7 cellular contexts compared by ENCODE assay signal in the genomic region with DNA sequence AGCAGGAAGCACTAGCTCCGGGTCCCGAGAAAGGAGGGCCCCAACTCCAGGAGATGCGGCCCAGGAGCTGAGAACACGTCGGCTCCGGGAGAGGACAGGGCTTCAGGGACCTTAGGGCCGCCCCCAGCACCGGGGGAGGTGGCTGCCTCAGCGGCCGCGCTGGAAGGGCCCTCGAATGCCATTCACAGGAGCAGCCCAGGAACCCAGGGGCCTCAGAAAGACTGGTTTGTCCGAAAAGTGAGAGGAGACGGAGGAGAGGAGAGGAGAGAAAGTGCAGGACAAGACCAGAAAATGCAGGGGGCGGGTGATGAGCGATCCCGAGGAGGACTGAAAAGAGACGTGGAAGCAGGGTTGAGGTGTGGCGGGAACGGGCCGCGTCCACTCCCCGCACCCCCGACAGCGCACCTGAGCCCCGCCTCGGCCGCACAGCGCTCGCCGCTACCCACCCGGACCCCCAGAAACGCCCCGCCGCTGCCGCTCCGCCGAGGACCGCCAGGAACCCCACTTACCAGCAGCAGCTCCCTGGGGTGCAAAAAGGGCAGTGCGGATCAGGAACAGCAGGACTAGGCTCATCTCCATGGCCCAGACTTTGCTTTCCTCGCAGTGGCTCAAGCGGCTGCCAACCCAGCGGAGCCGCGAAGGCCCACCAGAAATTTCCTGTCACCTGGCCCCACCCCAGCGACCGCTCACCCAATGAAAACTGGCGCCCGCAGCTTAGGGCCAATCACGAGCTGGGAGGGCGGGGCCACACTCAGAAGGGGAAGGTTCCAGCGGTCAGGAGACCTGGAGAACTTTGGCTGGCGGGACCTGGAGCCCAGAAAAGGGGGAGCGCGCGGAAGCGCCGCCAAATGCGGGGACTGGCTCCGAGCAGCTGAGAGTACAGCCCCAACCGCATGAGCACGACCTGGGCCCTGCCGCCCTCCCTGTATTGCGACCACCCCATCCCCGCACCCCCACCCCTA. TPM values are rescaled to one million over a fixed set of nuclear protein-coding genes. Genes with fewer than 3 reads are reported as not detected.
DNase-seq lines count a peak whose midpoint lies in the region; ATAC-seq and TF ChIP-seq lines count a peak whose summit lies in the region.

No MANE protein-coding gene starts in this region.

- ATAC-seq in GM18498 (IDR thresholded peaks at IDR 0.05; ENCODE audit: unreplicated experiment) (peak; percentile 83), HG02642 (IDR thresholded peaks at IDR 0.05; ENCODE audit: poor library complexity, unreplicated experiment) (peak; percentile 80), left lobe of liver (peak; percentile 85)

- TF ChIP-seq CTCF in coronary artery (IDR thresholded peaks at IDR 0.05): no peak

- peak overlapping the region; percentile 95 for H3K4me3 ChIP-seq in coronary artery

- H3K27ac ChIP-seq in coronary artery: peak overlapping the region; percentile 61 to 81

- DNase-seq in NCI-H2171 treated with DMSO at 0.1 percent for 48 hours (lab: John Stamatoyannopoulos, UW) (peak; percentile 14), coronary artery (ENCODE audit: low spot score) (peak; percentile 95), left lobe of liver (ENCODE audit: low spot score) (peak; percentile 96)
- DNase-seq in activated CD4-positive, alpha-beta T cell treated with anti-CD3 and anti-CD28 coated beads for 4 hours: peak; percentile 80 to 83
- DNase-seq in stimulated activated CD4-positive, alpha-beta T cell treated with anti-CD3 and anti-CD28 coated beads, Interleukin-1b, Interleukin-23, amount 100 ng/mL, for 48 hours: peak; percentile 80

RNA-seq across cellular contexts. Expression of a gene that starts 25.4 kb away (rescaled TPM):
- 30.6 TPM for total RNA-seq in left lobe of liver

Comparison
In these comparisons a context has a peak if more than half of its experiments do, and no peak if none do; other contexts are left out.
1. Peak in every context shown above with its lines: DNase-seq, ATAC-seq, H3K4me3 ChIP-seq and H3K27ac ChIP-seq.
2. DNase-seq: peak in every context shown above with its lines; median percentile 96 in left lobe of liver; 95 in coronary artery; 82 in activated CD4-positive, alpha-beta T cell treated with anti-CD3 and anti-CD28 coated beads for 4 hours; 80 in stimulated activated CD4-positive, alpha-beta T cell treated with anti-CD3 and anti-CD28 coated beads, Interleukin-1b, Interleukin-23, amount 100 ng/mL, for 48 hours; 14 in NCI-H2171 treated with DMSO at 0.1 percent for 48 hours.